In the genomic region with DNA sequence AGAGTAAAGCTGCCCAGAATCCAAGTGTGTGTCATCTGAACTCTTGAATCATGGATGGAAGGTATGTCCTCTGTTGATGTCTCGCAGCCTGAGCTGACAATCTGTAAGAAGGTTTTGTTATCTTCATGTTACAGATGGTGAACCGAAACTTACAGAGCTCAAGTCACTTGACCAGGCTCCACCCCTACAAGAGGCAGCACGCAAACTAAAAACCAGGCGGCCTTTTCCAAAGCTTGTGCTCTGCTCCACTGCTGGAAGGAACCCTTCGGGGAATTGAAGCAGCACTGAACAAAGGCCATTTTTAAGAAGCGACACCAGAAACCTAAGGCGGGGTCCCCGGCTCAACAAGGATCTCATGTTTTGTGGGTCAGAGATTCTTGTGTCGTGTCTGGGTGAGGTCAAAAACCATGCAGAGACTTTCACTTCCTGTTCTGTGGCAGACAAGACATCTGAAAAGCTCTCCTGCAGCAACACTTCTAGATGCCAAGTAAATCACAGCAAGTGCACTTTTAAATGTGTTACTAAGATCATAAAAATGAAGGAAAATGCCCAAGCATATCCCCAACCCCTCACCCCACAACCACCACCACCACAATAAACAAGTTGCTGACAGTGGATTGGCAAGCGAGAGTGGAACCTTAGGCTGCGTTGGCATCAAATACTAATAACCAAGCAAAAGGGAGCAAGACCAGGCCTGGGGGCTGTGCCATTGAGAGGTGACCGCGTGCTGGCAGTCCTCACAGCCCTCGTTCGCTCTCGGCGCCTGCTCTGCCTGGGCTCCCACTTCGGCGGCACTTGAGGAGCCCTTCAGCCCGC, we compare ENCODE assay signal across 9 cellular contexts. TPM values are rescaled to one million over a fixed set of nuclear protein-coding genes. Genes with fewer than 3 reads are reported as not detected.
DNase-seq lines count a peak whose midpoint lies in the region; ATAC-seq and TF ChIP-seq lines count a peak whose summit lies in the region.
"Had no signal": no experiment of that assay in that cellular context is flagged by ENCODE, and none has a peak within 500 bp of the region (broad histone marks: within the 10 kb centered on the region; RNA-seq: fewer than 3 reads in every experiment).

No MANE protein-coding gene starts in this region.

- H3K4me3 Mint-ChIP-seq in IgD-negative memory B cell = peak overlapping the region; percentile 76 to 93 (median 85)
- H3K4me3 Mint-ChIP-seq in activated T-helper 2 cell treated with anti-CD3 and anti-CD28 coated beads, Interferon-gamma antibody, Interleukin-2, Interleukin-4, amounts not matched to agents 10 μg/mL and 5 μg/mL and 100 μg/mL, durations not matched to agents 14 hours and 24 hours and 36 hours (ENCODE audit: low read depth) = peak overlapping the region; percentile 68

- no peak for TF ChIP-seq EP300 in sigmoid colon (IDR thresholded peaks at IDR 0.05)

- no peak overlapping the region for H3K4me3 ChIP-seq in sigmoid colon

- peaks cover 7% of the 10 kb centered on the region for H3K27me3 Mint-ChIP-seq in IgD-negative memory B cell
- H3K27me3 Mint-ChIP-seq in activated T-helper 2 cell treated with anti-CD3 and anti-CD28 coated beads, Interferon-gamma antibody, Interleukin-2, Interleukin-4, amounts not matched to agents 10 μg/mL and 5 μg/mL and 100 μg/mL, durations not matched to agents 14 hours and 24 hours and 36 hours (ENCODE audit: low read depth) = peaks cover under 1% of the 10 kb centered on the region

- no peaks in the 10 kb centered on the region for H3K36me3 ChIP-seq in sigmoid colon

- H3K9me3 Mint-ChIP-seq in IgD-negative memory B cell = no peaks in the 10 kb centered on the region
- no peaks in the 10 kb centered on the region for H3K9me3 Mint-ChIP-seq in activated T-helper 2 cell treated with anti-CD3 and anti-CD28 coated beads, Interferon-gamma antibody, Interleukin-2, Interleukin-4, amounts not matched to agents 10 μg/mL and 5 μg/mL and 100 μg/mL, durations not matched to agents 14 hours and 24 hours and 36 hours

- 68 to 90% methylated on average over 20 of the region's 20 CpGs for WGBS in sigmoid colon, 2 donors

- DNase-seq in GM10266 (ENCODE audit: extremely low spot score) (peak; percentile 87), sigmoid colon (no peak), NCI-H226 (no peak), NCI-H345 treated with DMSO at 0.1 percent for 48 hours (lab: John Stamatoyannopoulos, UW; ENCODE audit: unreplicated experiment) (no peak), NCI-H1105 treated with DMSO at 0.1 percent for 48 hours (lab: John Stamatoyannopoulos, UW) (no peak)
- DNase-seq in activated T-helper 2 cell treated with anti-CD3 and anti-CD28 coated beads, Interferon-gamma antibody, Interleukin-2, Interleukin-4, amounts not matched to agents 10 μg/mL and 5 μg/mL and 100 μg/mL, durations not matched to agents 14 hours and 24 hours and 36 hours (ENCODE audit: low spot score) = peak; percentile 55

- H3K36me3 Mint-ChIP-seq in IgD-negative memory B cell = no peaks in the 10 kb centered on the region
- H3K36me3 Mint-ChIP-seq in activated T-helper 2 cell treated with anti-CD3 and anti-CD28 coated beads, Interferon-gamma antibody, Interleukin-2, Interleukin-4, amounts not matched to agents 10 μg/mL and 5 μg/mL and 100 μg/mL, durations not matched to agents 14 hours and 24 hours and 36 hours (ENCODE audit: low read depth) = peaks cover 12% of the 10 kb centered on the region

- H3K27ac ChIP-seq in sigmoid colon = peak overlapping the region; percentile 27 to 86 (median 35)

- H3K27ac Mint-ChIP-seq in IgD-negative memory B cell = peak overlapping the region; percentile 88 to 98 (median 90)
- peak overlapping the region; percentile 84 for H3K27ac Mint-ChIP-seq in activated T-helper 2 cell treated with anti-CD3 and anti-CD28 coated beads, Interferon-gamma antibody, Interleukin-2, Interleukin-4, amounts not matched to agents 10 μg/mL and 5 μg/mL and 100 μg/mL, durations not matched to agents 14 hours and 24 hours and 36 hours

- TF ChIP-seq CTCF in GM10266 (IDR thresholded peaks at IDR 0.05; ENCODE audit: control insufficient read depth, insufficient read depth, low read depth, missing control alignments) (no peak), sigmoid colon (IDR thresholded peaks at IDR 0.05) (no peak)

- H3K4me1 Mint-ChIP-seq in IgD-negative memory B cell = peaks cover 33 to 49% (median 45%) of the 10 kb centered on the region in 3 donors
- peaks cover 48% of the 10 kb centered on the region for H3K4me1 Mint-ChIP-seq in activated T-helper 2 cell treated with anti-CD3 and anti-CD28 coated beads, Interferon-gamma antibody, Interleukin-2, Interleukin-4, amounts not matched to agents 10 μg/mL and 5 μg/mL and 100 μg/mL, durations not matched to agents 14 hours and 24 hours and 36 hours (ENCODE audit: low read depth)

- no peaks in the 10 kb centered on the region for H3K9me3 ChIP-seq in sigmoid colon

- H3K4me1 ChIP-seq in sigmoid colon = peaks cover 0 to 37% (median 24%) of the 10 kb centered on the region in 4 donors

- H3K27me3 ChIP-seq in sigmoid colon = no peaks in the 10 kb centered on the region

- no peak for TF ChIP-seq POLR2A in sigmoid colon (IDR thresholded peaks at IDR 0.05)

- ATAC-seq in GM21447 (IDR thresholded peaks at IDR 0.05; ENCODE audit: unreplicated experiment) = peak; percentile 75
- ATAC-seq: HCT116 had no signal

- intact Hi-C loops in activated T-helper 2 cell treated with anti-CD3 and anti-CD28 coated beads, Interferon-gamma antibody, Interleukin-2, Interleukin-4, amounts not matched to agents 10 μg/mL and 5 μg/mL and 100 μg/mL, durations not matched to agents 14 hours and 24 hours and 36 hours (cut with micrococcal nuclease) = no loop called here
- intact Hi-C loops in sigmoid colon (cut with DNase I) = no loop called here

RNA-seq across cellular contexts. Expression of a gene that starts 27.3 kb away (rescaled TPM):
- polyA plus RNA-seq in IgD-negative memory B cell = 27.6 TPM
- 42.5 and 45.6 TPM in 2 replicates for total RNA-seq in activated T-helper 2 cell treated with anti-CD3 and anti-CD28 coated beads, Interferon-gamma antibody, Interleukin-2, Interleukin-4, amounts not matched to agents 10 μg/mL and 5 μg/mL and 100 μg/mL, durations not matched to agents 14 hours and 24 hours and 36 hours
- 10 to 100 TPM; 14.7 to 33.2 (median 24.0) TPM for total RNA-seq in sigmoid colon
- polyA plus RNA-seq in sigmoid colon = 10 to 100 TPM; 12.5 to 18.0 (median 16.1) TPM

RNA-seq across cellular contexts. Expression of a gene that starts 41.3 kb away (rescaled TPM):
- 13.0 TPM for polyA plus RNA-seq in IgD-negative memory B cell
- total RNA-seq in activated T-helper 2 cell treated with anti-CD3 and anti-CD28 coated beads, Interferon-gamma antibody, Interleukin-2, Interleukin-4, amounts not matched to agents 10 μg/mL and 5 μg/mL and 100 μg/mL, durations not matched to agents 14 hours and 24 hours and 36 hours = 18.3 and 19.0 TPM in 2 replicates
- total RNA-seq in sigmoid colon = 10 to 100 TPM; 19.7 to 27.3 (median 22.7) TPM
- 10 to 100 TPM; 20.4 to 23.8 (median 20.7) TPM for polyA plus RNA-seq in sigmoid colon

RNA-seq across cellular contexts. Expression of a gene that starts 55.7 kb away (rescaled TPM):
- polyA plus RNA-seq in IgD-negative memory B cell (77.8 TPM), sigmoid colon (100 to 1,000 TPM; 152 to 194 (median 178) TPM)
- total RNA-seq in activated T-helper 2 cell treated with anti-CD3 and anti-CD28 coated beads, Interferon-gamma antibody, Interleukin-2, Interleukin-4, amounts not matched to agents 10 μg/mL and 5 μg/mL and 100 μg/mL, durations not matched to agents 14 hours and 24 hours and 36 hours = 72.0 and 73.0 TPM in 2 replicates
- 100 to 1,000 TPM; 150 to 207 (median 174) TPM for total RNA-seq in sigmoid colon

Comparison
In these comparisons a context has a peak if more than half of its experiments do, and no peak if none do; other contexts are left out.
1. DNase-seq: peak in GM10266 (single experiment) and activated T-helper 2 cell treated with anti-CD3 and anti-CD28 coated beads, Interferon-gamma antibody, Interleukin-2, Interleukin-4, amounts not matched to agents 10 μg/mL and 5 μg/mL and 100 μg/mL, durations not matched to agents 14 hours and 24 hours and 36 hours (single experiment); none in sigmoid colon (single experiment), NCI-H226 (single experiment), NCI-H345 treated with DMSO at 0.1 percent for 48 hours (single experiment) and NCI-H1105 treated with DMSO at 0.1 percent for 48 hours (single experiment).